Comparison of ENCODE assay signal across 10 cellular contexts in the genomic region with DNA sequence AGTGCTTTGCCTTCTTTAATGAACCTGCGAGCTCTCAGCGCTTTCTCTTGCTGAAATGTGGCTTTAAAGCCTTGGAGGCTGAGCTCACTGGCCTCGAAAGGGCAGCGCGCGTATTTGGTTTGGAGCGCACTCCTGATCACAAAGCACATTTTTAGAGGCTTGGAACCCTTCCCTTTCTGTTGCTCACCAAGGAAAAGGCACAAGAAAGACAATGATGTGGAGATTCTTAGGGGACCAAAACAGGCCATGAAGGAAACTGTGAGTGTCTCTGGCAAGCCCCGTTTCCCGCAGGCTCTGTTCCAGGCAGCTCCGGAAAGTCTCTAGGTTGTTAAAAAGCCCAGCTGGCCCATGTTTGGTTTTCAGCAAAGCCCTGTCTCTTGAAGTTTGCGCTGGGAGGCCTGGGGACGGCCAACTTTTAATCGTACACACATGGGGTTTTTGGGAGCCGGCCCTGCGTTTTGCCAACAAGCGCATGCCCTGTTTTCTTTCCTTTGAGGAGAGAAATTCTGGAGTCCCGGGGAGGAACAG. TPM values are rescaled to one million over a fixed set of nuclear protein-coding genes. Genes with fewer than 3 reads are reported as not detected.
DNase-seq lines count a peak whose midpoint lies in the region; ATAC-seq, FAIRE-seq and TF ChIP-seq lines count a peak whose summit lies in the region.
"Had no signal": no experiment of that assay in that cellular context is flagged by ENCODE, and none has a peak within 500 bp of the region (broad histone marks: within the 10 kb centered on the region; RNA-seq: fewer than 3 reads in every experiment).

No MANE protein-coding gene starts in this region.

- FAIRE-seq in endometrium (lab: Jason Lieb, UNC) = peak; percentile 89
- FAIRE-seq: bronchial epithelial cell had no signal

- H3K4me1 ChIP-seq in stomach smooth muscle (ENCODE audit: control insufficient read depth, insufficient read depth, low read length) = peaks cover 41% of the 10 kb centered on the region

- no peak for TF ChIP-seq POLR2A in lower leg skin (IDR thresholded peaks at IDR 0.05)

- H3K27me3 ChIP-seq in stomach smooth muscle (ENCODE audit: control insufficient read depth in 1 of 2, insufficient read depth in 2 of 2, low read length in 2 of 2) = no peaks in the 10 kb centered on the region

- peak overlapping the region; percentile 88 for H3K27ac ChIP-seq in stomach smooth muscle (ENCODE audit: low read length)

- no peak for ATAC-seq in HG03378 (IDR thresholded peaks at IDR 0.05; ENCODE audit: unreplicated experiment)
- ATAC-seq: Panc1 had no signal

- TF ChIP-seq CTCF in HFF-Myc (IDR thresholded peaks at IDR 0.05; ENCODE audit: low read depth, low read length, missing control alignments) (no peak), lower leg skin (IDR thresholded peaks at IDR 0.05) (no peak)

- WGBS in lower leg skin, 2 donors = 56 to 57% methylated on average over 17 of the region's 17 CpGs

- intact Hi-C loops in lower leg skin (cut with DNase I; ENCODE audit: low total_unique reads) = no loop called here

- H3K36me3 ChIP-seq in stomach smooth muscle (ENCODE audit: control insufficient read depth in 2 of 2, insufficient read depth in 2 of 2, low read length in 2 of 2) = peaks cover 26 to 27% of the 10 kb centered on the region in 2 donors

- H3K9ac ChIP-seq in stomach smooth muscle (ENCODE audit: low read length in 2 of 2) = peak overlapping the region; percentile 47 to 72

- H3K4me3 ChIP-seq in HFF-Myc (replicated peaks; ENCODE audit: low read depth, low read length) (no peak overlapping the region), lower leg skin (ENCODE audit: low read depth, poor library complexity, severe bottlenecking) (no peak overlapping the region), stomach smooth muscle (ENCODE audit: low read length in 2 of 2) (peak overlapping the region; percentile 52 to 53)

- DNase-seq in HFF-Myc (ENCODE audit: extremely low read depth, low read depth) = peak; percentile 75
- DNase-seq in lower leg skin (ENCODE audit: low spot score in 2 of 2) = peak; percentile 60 to 96
- DNase-seq in activated gamma-delta T cell (lab: John Stamatoyannopoulos, UW) = no peak
- DNase-seq in activated T-cell treated with anti-CD3 and anti-CD28 coated beads, Interleukin-2, amount 50 U/mL, for 1 hour = no peak
- no peak for DNase-seq in COR-L47 (lab: John Stamatoyannopoulos, UW)

- no peaks in the 10 kb centered on the region for H3K9me3 ChIP-seq in stomach smooth muscle (ENCODE audit: control insufficient read depth in 2 of 2, low read length in 2 of 2)

RNA-seq across cellular contexts. Expression of a gene that starts 9.4 kb away (rescaled TPM):
- 1 to 10 TPM in 2 of 4 donors, under 1 TPM in 2; 0.17 to 8.5 (median 0.82) TPM for total RNA-seq in lower leg skin

RNA-seq across cellular contexts. Expression of a gene that starts 32.4 kb away (rescaled TPM):
- total RNA-seq in lower leg skin = 100 to 1,000 TPM in 1 of 4 donors, 10 to 100 TPM in 3; 28.7 to 117 (median 77.7) TPM

Comparison
In these comparisons a context has a peak if more than half of its experiments do, and no peak if none do; other contexts are left out.
1. DNase-seq: peak in HFF-Myc (single experiment) and lower leg skin (2 of 2); none in activated gamma-delta T cell (single experiment), activated T-cell treated with anti-CD3 and anti-CD28 coated beads, Interleukin-2, amount 50 U/mL, for 1 hour (single experiment) and COR-L47 (single experiment).
2. H3K4me3 ChIP-seq: peak in stomach smooth muscle (2 of 2); none in HFF-Myc (single experiment) and lower leg skin (single experiment).